Comparison of ENCODE assay signal across 10 cellular contexts in the genomic region with DNA sequence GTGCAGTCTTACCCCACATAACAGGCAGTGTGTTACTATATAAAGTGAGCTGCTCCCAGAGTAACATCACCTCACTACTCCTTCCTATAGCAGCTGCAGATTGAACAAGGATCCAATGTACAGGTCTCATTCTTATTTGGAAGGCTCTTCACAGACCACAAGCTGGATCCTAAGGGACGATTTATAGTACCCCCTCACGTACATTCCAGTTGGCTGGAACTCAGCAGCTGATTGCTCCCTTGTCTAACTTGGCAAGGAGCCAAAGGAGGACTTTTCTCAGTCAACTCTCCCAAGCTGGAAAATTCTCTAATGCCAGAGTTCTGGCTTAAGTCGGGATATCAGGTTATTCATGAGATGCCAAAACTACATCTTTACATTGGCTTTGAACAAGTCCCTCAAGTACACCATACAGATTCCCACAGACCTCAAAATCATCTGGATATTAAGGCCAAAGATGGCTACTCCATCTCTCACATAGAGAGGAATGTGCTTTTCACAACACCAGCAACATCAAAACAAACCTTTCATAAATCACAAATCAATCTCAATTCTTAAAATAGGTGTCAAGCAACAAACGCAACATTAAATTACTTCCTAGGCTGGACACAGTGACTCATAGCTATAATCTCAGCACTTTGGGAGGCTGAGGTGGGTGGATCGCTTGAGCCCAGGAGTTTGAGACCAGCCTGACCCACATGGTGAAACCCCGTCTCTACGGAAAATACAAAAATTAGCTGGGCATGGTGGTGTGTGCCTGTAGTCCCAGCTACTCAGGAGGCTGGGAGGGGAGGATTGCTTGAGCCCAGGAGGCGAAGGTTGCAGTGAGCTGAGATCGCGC. TPM values are rescaled to one million over a fixed set of nuclear protein-coding genes. Genes with fewer than 3 reads are reported as not detected.
DNase-seq lines count a peak whose midpoint lies in the region; ATAC-seq and TF ChIP-seq lines count a peak whose summit lies in the region.
"Had no signal": no experiment of that assay in that cellular context is flagged by ENCODE, and none has a peak within 500 bp of the region (broad histone marks: within the 10 kb centered on the region; RNA-seq: fewer than 3 reads in every experiment).

No MANE protein-coding gene starts in this region.

- H3K4me1 Mint-ChIP-seq in T-helper 17 cell = peaks cover 56% of the 10 kb centered on the region

- no peak for TF ChIP-seq CTCF in fibroblast of pulmonary artery (IDR thresholded peaks at IDR 0.05; ENCODE audit: low read length, missing control alignments)

- ATAC-seq in T-helper 17 cell (no peak), HG02759 (IDR thresholded peaks at IDR 0.05; ENCODE audit: unreplicated experiment) (no peak), GM18861 (IDR thresholded peaks at IDR 0.05; ENCODE audit: unreplicated experiment) (no peak)

- no peaks in the 10 kb centered on the region for H3K27me3 Mint-ChIP-seq in T-helper 17 cell

- peak overlapping the region; percentile 75 for H3K4me3 Mint-ChIP-seq in T-helper 17 cell

- peak overlapping the region; percentile 94 for H3K27ac Mint-ChIP-seq in T-helper 17 cell

- DNase-seq in activated CD8-positive, alpha-beta memory T cell treated with anti-CD3 and anti-CD28 coated beads for 24 hours = peak; percentile 62
- no peak for DNase-seq in activated CD8-positive, alpha-beta memory T cell treated with anti-CD3 and anti-CD28 coated beads, Interleukin-2, amount 50 U/mL, for 4 hours
- DNase-seq in T-helper 17 cell = no peak
- peak; percentile 57 for DNase-seq in fibroblast of pulmonary artery (ENCODE audit: low read depth)
- DNase-seq in superior temporal gyrus (ENCODE audit: extremely low spot score) = peak; percentile 27
- no peak for DNase-seq in inferior parietal cortex (ENCODE audit: extremely low spot score)
- DNase-seq: C1 segment of cervical spinal cord, NCI-H187 treated with DMSO at 0.1 percent for 48 hours had no signal

- H3K36me3 Mint-ChIP-seq in T-helper 17 cell (ENCODE audit: low read depth) = peaks cover 2% of the 10 kb centered on the region

- H3K4me3 ChIP-seq in fibroblast of pulmonary artery (replicated peaks; ENCODE audit: low read depth, low read length) = peak overlapping the region; percentile 28

- no peaks in the 10 kb centered on the region for H3K9me3 ChIP-seq in T-helper 17 cell (ENCODE audit: control insufficient read depth, low read length, poor library complexity, severe bottlenecking)

RNA-seq across cellular contexts. Expression of gene SMG6, which starts 39.3 kb away (rescaled TPM):
- total RNA-seq in T-helper 17 cell = 10 to 100 TPM; 48.3 to 51.6 TPM

RNA-seq across cellular contexts. Expression of gene SRR, which starts 39.5 kb away (rescaled TPM):
- 1 to 10 TPM; 3.4 to 3.9 TPM for total RNA-seq in T-helper 17 cell

Comparison
In these comparisons a context has a peak if more than half of its experiments do, and no peak if none do; other contexts are left out.
1. DNase-seq: peak in activated CD8-positive, alpha-beta memory T cell treated with anti-CD3 and anti-CD28 coated beads for 24 hours (single experiment), fibroblast of pulmonary artery (single experiment) and superior temporal gyrus (single experiment); none in activated CD8-positive, alpha-beta memory T cell treated with anti-CD3 and anti-CD28 coated beads, Interleukin-2, amount 50 U/mL, for 4 hours (single experiment), T-helper 17 cell (0 of 3) and inferior parietal cortex (single experiment).